Comparison of ENCODE assay signal across 8 cellular contexts in the genomic region with DNA sequence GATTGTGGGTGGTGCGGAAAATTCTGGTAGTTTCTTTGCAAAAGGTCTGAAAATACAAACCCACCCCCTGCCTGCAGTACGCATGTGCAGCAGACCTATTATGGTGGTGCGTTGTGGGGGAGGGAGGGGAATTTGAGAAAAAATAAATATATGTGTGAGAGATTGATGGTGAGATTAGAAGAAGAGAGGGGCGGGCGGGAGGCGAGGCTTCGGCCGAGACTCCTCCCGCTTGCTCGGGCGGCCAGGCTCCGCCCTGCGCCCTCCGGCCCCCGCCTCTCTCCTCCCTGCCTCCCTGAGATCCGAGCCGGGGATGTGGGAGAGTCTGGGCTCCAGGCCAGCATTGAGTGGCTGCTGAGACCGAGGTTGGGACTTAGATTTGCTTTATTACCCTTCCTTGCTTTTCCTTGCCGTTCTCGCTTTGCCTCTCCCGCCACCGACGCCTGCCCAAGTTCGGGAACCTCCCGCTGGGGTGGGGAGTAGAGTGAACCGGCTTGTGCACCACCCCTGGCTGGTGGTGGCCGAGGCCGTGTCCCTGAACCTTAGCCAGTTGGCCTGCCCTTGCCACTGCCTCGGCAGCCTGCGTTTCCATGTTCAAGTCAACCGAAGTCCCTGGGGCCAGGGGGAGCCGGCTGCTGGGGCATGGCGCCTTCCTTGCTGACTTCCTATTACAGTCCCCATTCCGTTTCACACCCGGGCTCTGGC. TPM values are rescaled to one million over a fixed set of nuclear protein-coding genes. Genes with fewer than 3 reads are reported as not detected.
DNase-seq lines count a peak whose midpoint lies in the region; ATAC-seq and TF ChIP-seq lines count a peak whose summit lies in the region.

No MANE protein-coding gene starts in this region.

- H3K27ac ChIP-seq in RWPE2 (ENCODE audit: poor library complexity, severe bottlenecking), result peak overlapping the region; percentile 94

- no peaks in the 10 kb centered on the region for H3K9me3 ChIP-seq in RWPE2 (ENCODE audit: severe bottlenecking)

- TF ChIP-seq CTCF in AG10803 (conservative IDR thresholded peaks at IDR 0.05; ENCODE audit: low read length) (no peak), RWPE2 (IDR thresholded peaks at IDR 0.05; ENCODE audit: poor library complexity, severe bottlenecking) (no peak), fibroblast of villous mesenchyme (IDR thresholded peaks at IDR 0.05; ENCODE audit: insufficient read depth, low read depth, low read length) (no peak), neural crest cell (conservative IDR thresholded peaks at IDR 0.05) (no peak)

- H3K4me1 Mint-ChIP-seq in neural crest cell, result no peaks in the 10 kb centered on the region
- H3K4me1 Mint-ChIP-seq in stimulated activated naive CD8-positive, alpha-beta T cell treated with anti-CD3 and anti-CD28 coated beads, Interleukin-15, amount 100 ng/mL, for 72 hours, result peaks cover 13% of the 10 kb centered on the region

- no peaks in the 10 kb centered on the region for H3K27me3 ChIP-seq in RWPE2 (ENCODE audit: insufficient read depth, poor library complexity, severe bottlenecking)

- no peaks in the 10 kb centered on the region for H3K27me3 Mint-ChIP-seq in neural crest cell (ENCODE audit: low read depth)
- H3K27me3 Mint-ChIP-seq in stimulated activated naive CD8-positive, alpha-beta T cell treated with anti-CD3 and anti-CD28 coated beads, Interleukin-15, amount 100 ng/mL, for 72 hours, result no peaks in the 10 kb centered on the region

- H3K4me1 ChIP-seq in RWPE2 (ENCODE audit: insufficient read depth, poor library complexity, severe bottlenecking), result peaks cover 27% of the 10 kb centered on the region

- ATAC-seq in GM19397 (IDR thresholded peaks at IDR 0.05; ENCODE audit: unreplicated experiment) (peak; percentile 45), RWPE2 (ENCODE audit: low read depth) (peak; percentile 78)
- ATAC-seq in stimulated activated naive CD8-positive, alpha-beta T cell treated with anti-CD3 and anti-CD28 coated beads, Interleukin-15, amount 100 ng/mL, for 72 hours, result peak; percentile 71

- H3K27ac Mint-ChIP-seq in neural crest cell (ENCODE audit: unreplicated experiment), result no peak overlapping the region
- no peak overlapping the region for H3K27ac Mint-ChIP-seq in stimulated activated naive CD8-positive, alpha-beta T cell treated with anti-CD3 and anti-CD28 coated beads, Interleukin-15, amount 100 ng/mL, for 72 hours

- no peaks in the 10 kb centered on the region for H3K9me3 Mint-ChIP-seq in neural crest cell
- no peaks in the 10 kb centered on the region for H3K9me3 Mint-ChIP-seq in stimulated activated naive CD8-positive, alpha-beta T cell treated with anti-CD3 and anti-CD28 coated beads, Interleukin-15, amount 100 ng/mL, for 72 hours

- peak overlapping the region; percentile 92 for H3K4me3 ChIP-seq in AG10803 (ENCODE audit: low read length)
- peak overlapping the region; percentile 47 for H3K4me3 ChIP-seq in RWPE2 (ENCODE audit: severe bottlenecking)
- H3K4me3 ChIP-seq in fibroblast of villous mesenchyme (ENCODE audit: low read depth, low read length), result peak overlapping the region; percentile 86

- H3K36me3 ChIP-seq in RWPE2 (ENCODE audit: low read depth), result peaks cover 22% of the 10 kb centered on the region

- peaks cover 8% of the 10 kb centered on the region for H3K36me3 Mint-ChIP-seq in neural crest cell (ENCODE audit: low read depth)

- DNase-seq in AG10803 (ENCODE audit: low read depth) (peak; percentile 92), LoVo (ENCODE audit: low spot score) (peak; percentile 93), RWPE2 (ENCODE audit: low spot score) (peak; percentile 89), fibroblast of villous mesenchyme (ENCODE audit: low read depth) (peak; percentile 98), neural crest cell (ENCODE audit: low read depth, low spot score) (peak; percentile 69)
- peak; percentile 84 for DNase-seq in activated effector memory CD4-positive, alpha-beta T cell treated with Interleukin-2 at 50 U/mL for 16 hours
- DNase-seq in stimulated activated naive CD8-positive, alpha-beta T cell treated with anti-CD3 and anti-CD28 coated beads, Interleukin-15, amount 100 ng/mL, for 72 hours, result peak; percentile 86 to 92

- H3K4me3 Mint-ChIP-seq in neural crest cell, result no peak overlapping the region
- no peak overlapping the region for H3K4me3 Mint-ChIP-seq in stimulated activated naive CD8-positive, alpha-beta T cell treated with anti-CD3 and anti-CD28 coated beads, Interleukin-15, amount 100 ng/mL, for 72 hours

RNA-seq across cellular contexts. Expression of gene CHD3, which starts 1.0 kb away (rescaled TPM):
- 103 and 111 TPM in 2 replicates for total RNA-seq in fibroblast of villous mesenchyme
- total RNA-seq in neural crest cell, result 53.3 and 59.7 TPM in 2 replicates

RNA-seq across cellular contexts. Expression of gene RNF227, which starts 28.5 kb away (rescaled TPM):
- total RNA-seq in fibroblast of villous mesenchyme (2.2 and 4.2 TPM in 2 replicates), neural crest cell (3.6 and 4.0 TPM in 2 replicates)

RNA-seq across cellular contexts. Expression of gene CYB5D1, which starts 29.8 kb away (rescaled TPM):
- total RNA-seq in fibroblast of villous mesenchyme (6.4 and 11.2 TPM in 2 replicates), neural crest cell (12.7 and 13.3 TPM in 2 replicates)

RNA-seq across cellular contexts. Expression of gene NAA38, which starts 30.3 kb away (rescaled TPM):
- total RNA-seq in fibroblast of villous mesenchyme (55.3 and 73.1 TPM in 2 replicates), neural crest cell (83.4 and 87.2 TPM in 2 replicates)

RNA-seq across cellular contexts. Expression of gene TMEM88, which starts 32.8 kb away (rescaled TPM):
- total RNA-seq in fibroblast of villous mesenchyme, result 0.43 and 1.3 TPM in 2 replicates
- total RNA-seq in neural crest cell, result 6.7 and 8.4 TPM in 2 replicates

Comparison
In these comparisons a context has a peak if more than half of its experiments do, and no peak if none do; other contexts are left out.
1. Peak in every context shown above with its lines: DNase-seq, ATAC-seq, H3K4me3 ChIP-seq and H3K27ac ChIP-seq.